In the genomic region with DNA sequence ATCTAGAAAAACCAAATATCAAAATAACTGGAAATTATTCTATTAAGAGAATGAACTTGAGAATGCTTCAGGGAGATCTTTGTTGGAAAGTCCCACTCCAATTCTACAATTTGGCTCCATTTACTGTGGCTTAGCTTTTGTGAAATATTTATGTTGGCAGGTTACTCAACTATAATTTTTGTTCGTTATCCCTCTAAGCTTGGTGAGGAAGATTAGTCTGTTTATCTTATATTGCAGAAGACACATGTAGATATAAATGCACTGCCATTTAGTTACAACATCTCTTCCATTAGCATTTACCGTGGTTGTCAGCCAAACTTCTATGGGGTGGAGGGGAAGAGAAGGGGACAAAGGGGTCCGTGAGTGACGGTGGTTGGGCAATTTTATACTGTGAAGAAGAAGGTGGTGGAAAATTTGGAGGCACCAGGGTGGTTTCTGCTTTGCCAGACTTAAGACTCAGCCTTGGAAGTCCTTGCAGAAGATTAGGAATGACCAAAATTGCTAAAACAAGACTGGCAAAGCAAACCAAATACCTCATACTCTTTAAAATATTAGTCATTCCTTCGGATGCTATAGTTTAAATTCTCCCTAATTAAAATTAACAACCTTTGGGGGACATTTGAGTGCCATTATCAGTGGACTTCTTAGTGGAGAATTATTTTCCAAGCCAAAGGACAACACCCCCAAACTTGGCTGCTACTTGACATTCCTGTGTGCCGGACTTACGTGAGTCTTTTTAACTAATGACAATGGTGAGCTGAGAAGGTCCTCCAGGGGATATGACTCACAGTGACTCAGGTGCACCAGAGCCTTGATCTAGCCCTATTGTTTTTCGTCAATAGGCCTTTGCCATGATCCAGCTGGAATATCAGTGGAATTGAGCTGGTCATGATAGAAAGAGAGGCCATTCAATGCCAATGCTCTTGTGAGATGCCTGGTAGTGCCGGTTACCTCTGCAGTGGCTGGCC, we compare ENCODE assay signal across 12 cellular contexts.
DNase-seq lines count a peak whose midpoint lies in the region; ATAC-seq, FAIRE-seq and TF ChIP-seq lines count a peak whose summit lies in the region.
"Had no signal": no experiment of that assay in that cellular context is flagged by ENCODE, and none has a peak within 500 bp of the region (broad histone marks: within the 10 kb centered on the region; RNA-seq: fewer than 3 reads in every experiment).

No MANE protein-coding gene starts in this region.

- H3K4me1 ChIP-seq in BLaER1 (peaks cover 93% of the 10 kb centered on the region), HUES48 (ENCODE audit: control insufficient read depth, insufficient read depth, low read length) (no peaks in the 10 kb centered on the region; the same call in 1 of the 2 replicates), MM.1S (ENCODE audit: low read length) (peaks cover 19% of the 10 kb centered on the region)

- H4K20me1 ChIP-seq in BLaER1 (no peaks in the 10 kb centered on the region), MM.1S (ENCODE audit: insufficient read depth, low read length) (no peaks in the 10 kb centered on the region)

- peaks cover 34 to 38% of the 10 kb centered on the region in 2 donors for H3K4me1 Mint-ChIP-seq in immature natural killer cell
- peaks cover 33% of the 10 kb centered on the region for H3K4me1 Mint-ChIP-seq in activated CD8-positive, alpha-beta memory T cell treated with anti-CD3 and anti-CD28 coated beads, Interleukin-2, amount 10 ng/mL, durations not matched to agents 7 days and 5 days

- peaks cover 0 to 15% (median 5%) of the 10 kb centered on the region in 3 donors for H3K27me3 Mint-ChIP-seq in immature natural killer cell (ENCODE audit: low read depth in 3 of 3)
- peaks cover 8% of the 10 kb centered on the region for H3K27me3 Mint-ChIP-seq in activated CD8-positive, alpha-beta memory T cell treated with anti-CD3 and anti-CD28 coated beads, Interleukin-2, amount 10 ng/mL, durations not matched to agents 7 days and 5 days

- H3K9ac ChIP-seq in BLaER1 (no peak overlapping the region), HUES48 (ENCODE audit: low read depth, low read length) (no peak overlapping the region), MM.1S (ENCODE audit: low read length) (no peak overlapping the region)

- peak overlapping the region in 4 of 6 donors; percentile 40 to 92 (median 66) for H3K27ac Mint-ChIP-seq in immature natural killer cell
- no peak overlapping the region for H3K27ac Mint-ChIP-seq in activated CD8-positive, alpha-beta memory T cell treated with anti-CD3 and anti-CD28 coated beads, Interleukin-2, amount 10 ng/mL, durations not matched to agents 7 days and 5 days

- H3K27ac ChIP-seq in BLaER1 (peak overlapping the region; percentile 90), HUES48 (ENCODE audit: low read depth, low read length) (peak overlapping the region; percentile 22), MM.1S (ENCODE audit: low read length) (no peak overlapping the region)
- H3K27ac ChIP-seq: transverse colon had no signal

- no peaks in the 10 kb centered on the region for H3K9me2 ChIP-seq in MM.1S (replicated peaks; ENCODE audit: insufficient read depth, low read length)

- H3K9me3 Mint-ChIP-seq in immature natural killer cell = no peaks in the 10 kb centered on the region
- H3K9me3 Mint-ChIP-seq in activated CD8-positive, alpha-beta memory T cell treated with anti-CD3 and anti-CD28 coated beads, Interleukin-2, amount 10 ng/mL, durations not matched to agents 7 days and 5 days (ENCODE audit: low read depth) = no peaks in the 10 kb centered on the region

- in situ Hi-C loops in astrocyte of the cerebellum (cut with HindIII; ENCODE audit: low sequenced_read_pairs) = no loop called here

- CTCF ChIA-PET in activated CD8-positive, alpha-beta memory T cell treated with anti-CD3 and anti-CD28 coated beads, Interleukin-2, amount 10 ng/mL, durations not matched to agents 7 days and 5 days (lab: Charles Lee) = interaction anchor here (0.5 to 1.7 kb wide), 2 partner anchors 10 to 71 kb away, joined by 3 to 4 read pairs; no protein-coding TSS in a partner anchor

- no peaks in the 10 kb centered on the region for H3K36me3 Mint-ChIP-seq in immature natural killer cell
- no peaks in the 10 kb centered on the region for H3K36me3 Mint-ChIP-seq in activated CD8-positive, alpha-beta memory T cell treated with anti-CD3 and anti-CD28 coated beads, Interleukin-2, amount 10 ng/mL, durations not matched to agents 7 days and 5 days

- H3K79me2 ChIP-seq in MM.1S (ENCODE audit: low read length) = no peaks in the 10 kb centered on the region

- peak; percentile 76 for DNase-seq in astrocyte of the cerebellum (ENCODE audit: low read depth)
- no peak for DNase-seq in immature natural killer cell
- no peak for DNase-seq in MM.1S
- no peak for DNase-seq in activated CD8-positive, alpha-beta memory T cell treated with anti-CD3 and anti-CD28 coated beads, Interleukin-2, amount 10 ng/mL, durations not matched to agents 7 days and 5 days
- no peak for DNase-seq in NCI-H2081 (lab: John Stamatoyannopoulos, UW)
- no peak for DNase-seq in frontal cortex (ENCODE audit: low spot score in 2 of 2)
- DNase-seq: cerebellar nuclear complex, NCI-H146, SIG-M5, transverse colon had no signal

- no peak overlapping the region for H3K4me3 Mint-ChIP-seq in immature natural killer cell
- no peak overlapping the region for H3K4me3 Mint-ChIP-seq in activated CD8-positive, alpha-beta memory T cell treated with anti-CD3 and anti-CD28 coated beads, Interleukin-2, amount 10 ng/mL, durations not matched to agents 7 days and 5 days

- FAIRE-seq in frontal cortex (lab: Jason Lieb, UNC) = no peak

- no peak for ATAC-seq in activated CD8-positive, alpha-beta memory T cell treated with anti-CD3 and anti-CD28 coated beads, Interleukin-2, amount 10 ng/mL, durations not matched to agents 7 days and 5 days

- no peaks in the 10 kb centered on the region for H3K9me3 ChIP-seq in BLaER1
- no peaks in the 10 kb centered on the region for H3K9me3 ChIP-seq in HUES48 (ENCODE audit: control insufficient read depth, insufficient read depth, low read length)
- no peaks in the 10 kb centered on the region for H3K9me3 ChIP-seq in MM.1S (replicated peaks; ENCODE audit: insufficient read depth, low read length)
- H3K9me3 ChIP-seq: transverse colon had no signal

- H3F3A ChIP-seq in MM.1S (ENCODE audit: insufficient read depth, low read length) = no peaks in the 10 kb centered on the region

- H3K4me3 ChIP-seq in BLaER1 (no peak overlapping the region), HUES48 (ENCODE audit: low read depth, low read length) (no peak overlapping the region), astrocyte of the cerebellum (ENCODE audit: low read depth, low read length) (no peak overlapping the region), MM.1S (ENCODE audit: low read length) (no peak overlapping the region)
- H3K4me3 ChIP-seq: transverse colon had no signal

- H3K36me3 ChIP-seq in BLaER1 (no peaks in the 10 kb centered on the region), HUES48 (ENCODE audit: control insufficient read depth, insufficient read depth, low read length) (no peaks in the 10 kb centered on the region), MM.1S (replicated peaks; ENCODE audit: insufficient read depth, low read length) (no peaks in the 10 kb centered on the region)
- H3K36me3 ChIP-seq: transverse colon had no signal

- H3K4me2 ChIP-seq in BLaER1 (peak overlapping the region; percentile 86), MM.1S (ENCODE audit: low read depth, low read length) (no peak overlapping the region)

- H3K27me3 ChIP-seq in BLaER1 (no peaks in the 10 kb centered on the region), HUES48 (ENCODE audit: control insufficient read depth, insufficient read depth, low read length) (no peaks in the 10 kb centered on the region), MM.1S (replicated peaks; ENCODE audit: insufficient read depth, low read length) (no peaks in the 10 kb centered on the region)
- H3K27me3 ChIP-seq: transverse colon had no signal

- no peak overlapping the region for H2AFZ ChIP-seq in MM.1S (ENCODE audit: low read length)

- TF ChIP-seq CTCF in astrocyte of the cerebellum (IDR thresholded peaks at IDR 0.05; ENCODE audit: low read depth, low read length, missing control alignments) = no peak
- no peak for TF ChIP-seq CTCF in MM.1S (IDR thresholded peaks at IDR 0.05; ENCODE audit: low read length)
